Comparison of ENCODE assay signal across 8 cellular contexts in genomic region chr6:135851442-135852271, GRCh38. TPM values are rescaled to one million over a fixed set of nuclear protein-coding genes. Genes with fewer than 3 reads are reported as not detected.
DNase-seq lines count a peak whose midpoint lies in the region; ATAC-seq, FAIRE-seq and TF ChIP-seq lines count a peak whose summit lies in the region.

PDE7B (plus strand) TSS chr6:135851701.

- SMC1A ChIA-PET in GM12878 (lab: Charles Lee; ENCODE audit: uncharacterized antibody, unreplicated experiment): interaction anchor here (0.6 to 1.1 kb wide), 5 partner anchors 15 to 101 kb away, joined by 3 read pairs; no protein-coding TSS in a partner anchor

- WGBS in GM12878 (ENCODE audit: insufficient coverage, insufficient replicate concordance, low lambda C conversion rate, missing lambda C conversion rate): 10% methylated on average over 12 of the region's 12 CpGs
- 22% methylated on average over 12 of the region's 12 CpGs for WGBS in prostate gland

- H3K27ac Mint-ChIP-seq in CD4-positive, alpha-beta T cell: peak within 1 kb of the TSS; percentile 81

- no peak for TF ChIP-seq CTCF in CD4-positive, alpha-beta T cell (IDR thresholded peaks at IDR 0.05)
- no peak for TF ChIP-seq CTCF in GM12878 (IDR thresholded peaks at IDR 0.05 in 2 of 3, conservative IDR thresholded peaks at IDR 0.05 in 1 of 3; ENCODE audit: control insufficient read depth in 2 of 3, extremely low read depth in 1 of 3, insufficient read depth in 1 of 3, low read depth in 3 of 3, low read length in 3 of 3)
- TF ChIP-seq CTCF in prostate gland (IDR thresholded peaks at IDR 0.05): no peak

- FAIRE-seq in GM12878 (lab: Jason Lieb, UNC): no peak

- no peak for TF ChIP-seq RAD21 in GM12878 (IDR thresholded peaks at IDR 0.05; ENCODE audit: insufficient read depth, low read depth, low read length)

- H3K4me3 Mint-ChIP-seq in CD4-positive, alpha-beta T cell: peak within 1 kb of the TSS; percentile 87

- H4K20me1 ChIP-seq in GM12878 (ENCODE audit: control insufficient read depth, insufficient read depth): no peaks in the 10 kb centered on the region

- H3K27me3 ChIP-seq in CD4-positive, alpha-beta T cell (ENCODE audit: control insufficient read depth, insufficient read depth, low read length): no peaks in the 10 kb centered on the region
- peaks cover 0 to 4% of the 10 kb centered on the region in 2 experiments; a peak in 2 of 4 replicates for H3K27me3 ChIP-seq in GM12878 (replicated peaks in 1 of 2; ENCODE audit: control insufficient read depth in 2 of 2, insufficient read depth in 2 of 2, low read length in 1 of 2)
- no peaks in the 10 kb centered on the region for H3K27me3 ChIP-seq in prostate gland (replicated peaks; ENCODE audit: insufficient read depth)

- peak in 9 of 10 experiments; percentile 2 to 42 (median 24) for DNase-seq in CD4-positive, alpha-beta T cell
- peak; percentile 64 for DNase-seq in SK-N-DZ (ENCODE audit: low spot score)
- DNase-seq in GM12878 (ENCODE audit: low read depth, low spot score): no peak
- peak; percentile 84 for DNase-seq in left ventricle myocardium superior
- peak; percentile 44 for DNase-seq in prostate gland (ENCODE audit: low spot score)
- no peak for DNase-seq in DMS114 treated with DMSO at 0.1 percent for 48 hours (lab: John Stamatoyannopoulos, UW; ENCODE audit: unreplicated experiment)

- BruUV-seq in GM12878 (replicated peaks; lab: Mats Ljungman, UMichigan): no TSS peak

- H3K27ac ChIP-seq in CD4-positive, alpha-beta T cell (ENCODE audit: low read depth, low read length): peak within 1 kb of the TSS; percentile 16
- H3K27ac ChIP-seq in GM12878 (ENCODE audit: control insufficient read depth, insufficient read depth): no peak within 1 kb of the TSS
- H3K27ac ChIP-seq in prostate gland: peak within 1 kb of the TSS; percentile 4 to 28

- RAD21 ChIA-PET in GM12878 (lab: Charles Lee; ENCODE audit: unreplicated experiment): no interaction called here

- H3K36me3 ChIP-seq in GM12878 (ENCODE audit: control insufficient read depth in 2 of 2, insufficient read depth in 2 of 2, low read length in 1 of 2): no peaks in the 10 kb centered on the region
- no peaks in the 10 kb centered on the region for H3K36me3 ChIP-seq in prostate gland

- H3K36me3 Mint-ChIP-seq in CD4-positive, alpha-beta T cell (ENCODE audit: low read depth): no peaks in the 10 kb centered on the region

- H3K4me2 ChIP-seq in GM12878 (ENCODE audit: control insufficient read depth, insufficient read depth): peak within 1 kb of the TSS; percentile 56

- no peak for TF ChIP-seq EP300 in GM12878 (IDR thresholded peaks at IDR 0.05; ENCODE audit: borderline replicate concordance in 1 of 2, control insufficient read depth in 1 of 2, low read depth in 2 of 2, low read length in 2 of 2)

- no peak within 1 kb of the TSS for H3K4me3 ChIP-seq in GM12878
- H3K4me3 ChIP-seq in prostate gland: peak within 1 kb of the TSS; percentile 9 to 16

- H3K27me3 Mint-ChIP-seq in CD4-positive, alpha-beta T cell: no peaks in the 10 kb centered on the region

- H3K4me1 Mint-ChIP-seq in CD4-positive, alpha-beta T cell (ENCODE audit: low read depth): peaks cover 26% of the 10 kb centered on the region

- ATAC-seq in CD4-positive, alpha-beta T cell (ENCODE audit: poor library complexity): peak; percentile 83
- ATAC-seq in GM19438 (IDR thresholded peaks at IDR 0.05; ENCODE audit: low read depth, unreplicated experiment) (peak; percentile 97), HG03520 (IDR thresholded peaks at IDR 0.05; ENCODE audit: unreplicated experiment) (peak; percentile 88), GM12878 (peak; percentile 94), left ventricle myocardium superior (peak; percentile 97)

- TF ChIP-seq POLR2A in GM12878 (IDR thresholded peaks at IDR 0.05; ENCODE audit: low read depth, low read length) (no peak), prostate gland (IDR thresholded peaks at IDR 0.05) (peak; percentile 48)

- H3K79me2 ChIP-seq in GM12878 (ENCODE audit: control insufficient read depth, insufficient read depth, low read length): no peaks in the 10 kb centered on the region

- H3K4me1 ChIP-seq in GM12878 (ENCODE audit: control insufficient read depth, insufficient read depth, low read length) (no peaks in the 10 kb centered on the region), prostate gland (replicated peaks) (no peaks in the 10 kb centered on the region)

- no peaks in the 10 kb centered on the region for H3K9me3 ChIP-seq in CD4-positive, alpha-beta T cell (ENCODE audit: control insufficient read depth, low read length)
- no peaks in the 10 kb centered on the region for H3K9me3 ChIP-seq in GM12878 (replicated peaks; ENCODE audit: control insufficient read depth, insufficient read depth, low read length)
- H3K9me3 ChIP-seq in prostate gland: no peaks in the 10 kb centered on the region

- POLR2A ChIA-PET in CD4-positive, alpha-beta T cell (lab: Charles Lee): interaction anchor here (0.8 to 2.0 kb wide), 8 partner anchors 15 to 58 kb away, joined by 3 to 12 read pairs (median 4); no protein-coding TSS in a partner anchor
- POLR2A ChIA-PET in GM12878 (lab: Charles Lee): no interaction called here

- no peak within 1 kb of the TSS for H2AFZ ChIP-seq in GM12878 (ENCODE audit: control insufficient read depth, low read depth, low read length)

- H3K9me3 Mint-ChIP-seq in CD4-positive, alpha-beta T cell: no peaks in the 10 kb centered on the region

- CTCF ChIA-PET in CD4-positive, alpha-beta T cell (lab: Charles Lee): interaction anchor here (1.3 to 1.7 kb wide), 2 partner anchors 58 to 192 kb away, joined by 4 to 6 read pairs; no protein-coding TSS in a partner anchor
- CTCF ChIA-PET in GM12878 (lab: Yijun Ruan, JAX): interaction anchor here (1.0 to 2.7 kb wide), 3 partner anchors 58 to 375 kb away, joined by 3 to 7 read pairs (median 4); no protein-coding TSS in a partner anchor

- no peak within 1 kb of the TSS for H3K9ac ChIP-seq in GM12878 (ENCODE audit: control insufficient read depth, insufficient read depth, low read length)

- in situ Hi-C loops in GM12878 (cut with MboI): no loop called here

- intact Hi-C loops in CD4-positive, alpha-beta T cell (cut with DNase I, micrococcal nuclease): loop anchor here in 1 of 2 experiments (1.0 to 5.0 kb wide), 3 partner anchors 29 to 174 kb away; no protein-coding TSS in a partner anchor
- intact Hi-C loops in GM12878 (cut with micrococcal nuclease; ENCODE audit: unreplicated experiment): no loop called here
- intact Hi-C loops in left ventricle myocardium superior (cut with micrococcal nuclease): no loop called here
- intact Hi-C loops in prostate gland (cut with DNase I): loop anchor here (5.0 kb wide), 1 partner anchor 86 kb away; no protein-coding TSS in a partner anchor

TF ChIP-seq in GM12878, 131 proteins besides CTCF, POLR2A, EP300 and RAD21:
- TF ChIP-seq CREM (IDR thresholded peaks at IDR 0.05; ENCODE audit: low read depth) (0 out of 2 replicates have a peak, but pooled peaks have one; percentile 17), TARDBP (IDR thresholded peaks at IDR 0.05; ENCODE audit: borderline replicate concordance) (no peak), FOXM1 (IDR thresholded peaks at IDR 0.05; ENCODE audit: low read depth, low read length) (no peak)

RNA-seq across cellular contexts. Expression of gene PDE7B, which starts in this region (rescaled TPM):
- under 1 TPM; 0.25 to 0.34 TPM for total RNA-seq in CD4-positive, alpha-beta T cell
- polyA plus RNA-seq in SK-N-DZ (2014; cell fraction: cytosol; rRNA removed): 0.02 TPM in 1 of 2 replicates, not detected in the other
- not detected in 2 replicates for polyA plus RNA-seq in SK-N-DZ (2014; cell fraction: nucleus; rRNA removed)
- total RNA-seq in GM12878 (2013; cell fraction: nucleolus; rRNA removed): not detected in 2 replicates
- total RNA-seq in GM12878 (2014; rRNA removed): not detected in 2 replicates
- total RNA-seq in GM12878 (2014; rRNA removed; fragmentation: Illumina TruSeq; extraction: Trizol): not detected in 2 replicates
- total RNA-seq in GM12878 (2021): not detected in 2 replicates
- not detected for polyA plus RNA-seq in GM12878 (2011; ENCODE audit: low read depth)
- not detected in 2 replicates for polyA plus RNA-seq in GM12878 (2011; rRNA removed)
- 0.03 TPM in 1 of 2 replicates, not detected in the other for polyA plus RNA-seq in GM12878 (2011; cell fraction: cytosol; rRNA removed)
- polyA plus RNA-seq in GM12878 (2011; cell fraction: nucleus; rRNA removed): not detected in 2 replicates
- 0.03 TPM in 1 of 2 replicates, not detected in the other for polyA plus RNA-seq in GM12878 (2012)
- not detected in 2 replicates for polyA plus RNA-seq in GM12878 (2014; fragmentation: Illumina TruSeq; extraction: Trizol)
- not detected for polyA plus RNA-seq in GM12878 (2014; fragmentation: Nextera tagmentation; extraction: Ambion mirVana)
- polyA plus RNA-seq in GM12878 (2014; rRNA removed): not detected in 2 replicates
- not detected for polyA plus RNA-seq in GM12878 (2016; fragmentation: Nextera tagmentation; extraction: Ambion mirVana)
- polyA minus RNA-seq in GM12878 (2011; rRNA and poly(A)+ RNA removed): 0.05 and 0.07 TPM in 2 replicates
- polyA minus RNA-seq in GM12878 (2011; cell fraction: cytosol; rRNA and poly(A)+ RNA removed): not detected in 2 replicates
- not detected in 2 replicates for polyA minus RNA-seq in GM12878 (2011; cell fraction: nucleus; rRNA and poly(A)+ RNA removed)
- total RNA-seq in left ventricle myocardium superior: 24.5 TPM
- 1 to 10 TPM; 4.7 to 6.3 TPM for total RNA-seq in prostate gland

Comparison
In these comparisons a context has a peak if more than half of its experiments do, and no peak if none do; other contexts are left out.
1. RNA of gene PDE7B (total RNA-seq): 24.5 TPM in left ventricle myocardium superior (single experiment) and 4.7 to 6.3 TPM in prostate gland; 0.25 to 0.34 TPM in CD4-positive, alpha-beta T cell and not detected in GM12878; every median in the first group is over 4 times any median in the second.
2. Peak in DNase-seq, ATAC-seq and H3K27ac ChIP-seq in CD4-positive, alpha-beta T cell; RNA of the gene not detected or under 1 TPM.
3. Peak in ATAC-seq and H3K4me2 ChIP-seq in GM12878; RNA of the gene not detected or under 1 TPM.
4. DNase-seq: peak in SK-N-DZ (single experiment), left ventricle myocardium superior (single experiment) and prostate gland (single experiment); none in GM12878 (single experiment) and DMS114 treated with DMSO at 0.1 percent for 48 hours (single experiment).
5. Peak in every context shown above with its lines, with median percentiles within 50 percentile points of each other: ATAC-seq.